In the genomic region with DNA sequence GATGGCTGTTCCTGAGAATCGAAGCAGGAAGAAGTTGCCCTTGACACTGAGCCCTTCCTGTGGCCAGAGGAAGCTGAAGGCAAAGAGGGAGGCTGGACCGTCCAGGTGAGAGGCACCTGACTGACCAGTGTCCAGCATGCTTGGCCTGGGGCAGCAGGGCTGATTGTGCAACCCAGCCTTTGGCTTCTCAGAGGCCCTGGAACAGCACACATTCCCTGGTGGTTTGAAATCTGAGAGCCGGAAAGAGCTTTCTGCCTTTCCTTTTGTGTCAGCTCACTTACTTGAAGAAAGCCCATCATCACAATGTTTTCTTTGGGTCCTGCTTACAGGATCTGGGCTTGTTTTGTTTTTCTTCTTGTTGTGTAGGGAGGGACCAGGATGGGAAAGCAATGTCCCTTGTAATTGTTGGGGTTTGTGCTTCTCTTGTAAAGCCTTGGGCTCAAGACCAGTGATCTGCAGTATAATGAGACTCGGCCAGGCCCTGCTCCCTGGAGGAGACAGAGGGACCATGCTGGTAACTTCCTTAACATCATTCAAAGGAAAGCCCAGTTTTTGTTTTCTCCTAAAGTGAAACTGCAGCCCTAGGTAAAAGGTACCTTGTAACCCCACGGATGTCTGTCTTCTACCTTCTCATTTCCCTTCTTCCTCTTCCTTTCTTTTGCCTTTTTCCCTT, we compare ENCODE assay signal across 11 cellular contexts.
DNase-seq lines count a peak whose midpoint lies in the region; ATAC-seq, FAIRE-seq and TF ChIP-seq lines count a peak whose summit lies in the region.
"Had no signal": no experiment of that assay in that cellular context is flagged by ENCODE, and none has a peak within 500 bp of the region (broad histone marks: within the 10 kb centered on the region; RNA-seq: fewer than 3 reads in every experiment).

No MANE protein-coding gene starts in this region.

- H3K27ac ChIP-seq in BLaER1 (peak overlapping the region; percentile 71), right cardiac atrium (ENCODE audit: low read length) (peak overlapping the region; percentile 80), gastrocnemius medialis (peak overlapping the region; percentile 45 to 68 (median 58))
- no peak overlapping the region for H3K27ac ChIP-seq in naive thymus-derived CD4-positive, alpha-beta T cell (ENCODE audit: low read depth, low read length)

- peaks cover 14% of the 10 kb centered on the region for H3K9me3 ChIP-seq in BLaER1
- no peaks in the 10 kb centered on the region for H3K9me3 ChIP-seq in right cardiac atrium (ENCODE audit: control insufficient read depth, low read length)
- no peaks in the 10 kb centered on the region for H3K9me3 ChIP-seq in gastrocnemius medialis
- H3K9me3 ChIP-seq in naive thymus-derived CD4-positive, alpha-beta T cell (ENCODE audit: control insufficient read depth in 2 of 3, low read length in 3 of 3) = no peaks in the 10 kb centered on the region

- no peaks in the 10 kb centered on the region for H3K27me3 ChIP-seq in BLaER1
- no peaks in the 10 kb centered on the region for H3K27me3 ChIP-seq in right cardiac atrium (ENCODE audit: control insufficient read depth, insufficient read depth)
- H3K27me3 ChIP-seq in gastrocnemius medialis = no peaks in the 10 kb centered on the region
- no peaks in the 10 kb centered on the region for H3K27me3 ChIP-seq in naive thymus-derived CD4-positive, alpha-beta T cell (ENCODE audit: control insufficient read depth in 2 of 2, insufficient read depth in 2 of 2, low read length in 2 of 2)

- peaks cover 0 to 11% (median 0%) of the 10 kb centered on the region in 11 donors for H3K9me3 Mint-ChIP-seq in naive thymus-derived CD4-positive, alpha-beta T cell

- peak overlapping the region; percentile 70 for H3K4me2 ChIP-seq in BLaER1

- H3K4me3 ChIP-seq in BLaER1 (no peak overlapping the region), right cardiac atrium (ENCODE audit: low read length) (no peak overlapping the region), gastrocnemius medialis (no peak overlapping the region)
- H3K4me3 ChIP-seq in naive thymus-derived CD4-positive, alpha-beta T cell (ENCODE audit: low read length) = no peak overlapping the region

- ATAC-seq in right cardiac atrium = peak; percentile 75 to 85
- peak; percentile 57 to 72 for ATAC-seq in gastrocnemius medialis
- ATAC-seq in naive thymus-derived CD4-positive, alpha-beta T cell = no peak

- H3K27ac Mint-ChIP-seq in naive thymus-derived CD4-positive, alpha-beta T cell = no peak overlapping the region
- H3K27ac Mint-ChIP-seq: CD4-positive, CD25-positive, alpha-beta regulatory T cell had no signal

- no peak for TF ChIP-seq POLR2A in gastrocnemius medialis (IDR thresholded peaks at IDR 0.05)

- H3K9ac ChIP-seq in BLaER1 = peak overlapping the region; percentile 16; the same call in 1 of the 2 replicates

- no peaks in the 10 kb centered on the region for H3K36me3 ChIP-seq in BLaER1
- H3K36me3 ChIP-seq in gastrocnemius medialis = no peaks in the 10 kb centered on the region
- no peaks in the 10 kb centered on the region for H3K36me3 ChIP-seq in naive thymus-derived CD4-positive, alpha-beta T cell (ENCODE audit: control insufficient read depth in 2 of 3, insufficient read depth in 3 of 3, low read length in 3 of 3)

- H3K4me3 Mint-ChIP-seq in naive thymus-derived CD4-positive, alpha-beta T cell = no peak overlapping the region

- in situ Hi-C loops in gastrocnemius medialis (cut with MboI; ENCODE audit: low sequenced_read_pairs in 4 of 4) = loop anchor here in 1 of 4 donors (25.0 kb wide), 1 partner anchor 239 kb away; the partner anchor contains the start of gene S1PR3

- FAIRE-seq in GM19239 (lab: Jason Lieb, UNC) = no peak

- no peaks in the 10 kb centered on the region for H4K20me1 ChIP-seq in BLaER1

- peaks cover 0 to 3% (median 0%) of the 10 kb centered on the region in 5 donors for H3K36me3 Mint-ChIP-seq in naive thymus-derived CD4-positive, alpha-beta T cell
- H3K36me3 Mint-ChIP-seq: CD4-positive, CD25-positive, alpha-beta regulatory T cell had no signal

- DNase-seq in astrocyte of the hippocampus (ENCODE audit: low read depth, low spot score) (peak; percentile 61), right cardiac atrium (peak; percentile 65 to 86 (median 71)), gastrocnemius medialis (peak; percentile 45 to 62), 8988T (no peak), GM19239 (ENCODE audit: insufficient read length, low spot score) (no peak)
- no peak for DNase-seq in effector CD4-positive, alpha-beta T cell
- no peak for DNase-seq in naive thymus-derived CD4-positive, alpha-beta T cell
- DNase-seq: activated CD4-positive, CD25-positive, alpha-beta regulatory T cell; activated effector memory CD4-positive, alpha-beta T cell treated with Interleukin-2 at 50 U/mL for 16 hours; CD4-positive, CD25-positive, alpha-beta regulatory T cell had no signal

- CTCF ChIA-PET in naive thymus-derived CD4-positive, alpha-beta T cell (lab: Charles Lee) = no interaction called here

- H3K4me1 Mint-ChIP-seq in naive thymus-derived CD4-positive, alpha-beta T cell = no peaks in the 10 kb centered on the region
- H3K4me1 Mint-ChIP-seq: CD4-positive, CD25-positive, alpha-beta regulatory T cell had no signal

- WGBS in right cardiac atrium = 57% methylated on average over 5 of the region's 5 CpGs

- H3K4me1 ChIP-seq in BLaER1 = peaks cover 55% of the 10 kb centered on the region
- peaks cover 2% of the 10 kb centered on the region for H3K4me1 ChIP-seq in right cardiac atrium (ENCODE audit: control insufficient read depth, insufficient read depth, low read length)
- H3K4me1 ChIP-seq in gastrocnemius medialis = peaks cover 0 to 13% of the 10 kb centered on the region in 2 donors
- no peaks in the 10 kb centered on the region for H3K4me1 ChIP-seq in naive thymus-derived CD4-positive, alpha-beta T cell (ENCODE audit: control insufficient read depth in 2 of 2, insufficient read depth in 2 of 2, low read length in 2 of 2)

- H3K27me3 Mint-ChIP-seq in naive thymus-derived CD4-positive, alpha-beta T cell = peaks cover 0 to 15% (median 12%) of the 10 kb centered on the region in 5 donors

- TF ChIP-seq CTCF in gastrocnemius medialis (IDR thresholded peaks at IDR 0.05 in 4 of 5, conservative IDR thresholded peaks at IDR 0.05 in 1 of 5) = no peak

- intact Hi-C loops in right cardiac atrium (cut with DNase I) = loop anchor here in 1 of 4 donors (10.0 kb wide), 1 partner anchor 154 kb away; no protein-coding TSS in a partner anchor
- intact Hi-C loops in gastrocnemius medialis (cut with DNase I; ENCODE audit: low total_unique reads) = loop anchor here (2.0 to 10.0 kb wide), 2 partner anchors 96 to 236 kb away; no protein-coding TSS in a partner anchor
- intact Hi-C loops in naive thymus-derived CD4-positive, alpha-beta T cell (cut with micrococcal nuclease) = no loop called here

- POLR2A ChIA-PET in naive thymus-derived CD4-positive, alpha-beta T cell (lab: Charles Lee) = no interaction called here

Comparison
In these comparisons a context has a peak if more than half of its experiments do, and no peak if none do; other contexts are left out.
1. DNase-seq: peak in astrocyte of the hippocampus (single experiment), right cardiac atrium (3 of 3) and gastrocnemius medialis (2 of 2); none in effector CD4-positive, alpha-beta T cell (single experiment), 8988T (single experiment), GM19239 (single experiment) and naive thymus-derived CD4-positive, alpha-beta T cell (0 of 9).